ENCODE assay signal across 9 cellular contexts in genomic region chr17:41664587-41665565, GRCh38. TPM values are rescaled to one million over a fixed set of nuclear protein-coding genes. Genes with fewer than 3 reads are reported as not detected.
DNase-seq lines count a peak whose midpoint lies in the region; ATAC-seq and TF ChIP-seq lines count a peak whose summit lies in the region.
"Had no signal": no experiment of that assay in that cellular context is flagged by ENCODE, and none has a peak within 500 bp of the region (broad histone marks: within the 10 kb centered on the region; RNA-seq: fewer than 3 reads in every experiment).

No MANE protein-coding gene starts in this region.

- H3K4me1 ChIP-seq in DOHH2 (ENCODE audit: control insufficient read depth, low read length) = peaks cover 35% of the 10 kb centered on the region
- H3K4me1 ChIP-seq in SJCRH30 = 0 out of 2 replicates have a peak, but pooled peaks cover 2% of the 10 kb centered on the region
- H3K4me1 ChIP-seq in esophagus squamous epithelium = peaks cover 25 to 91% (median 34%) of the 10 kb centered on the region in 3 donors
- H3K4me1 ChIP-seq in rectal smooth muscle tissue (ENCODE audit: control insufficient read depth, insufficient read depth, low read length) = peaks cover 6% of the 10 kb centered on the region

- H3K4me3 ChIP-seq in DOHH2 (ENCODE audit: low read length) (peak overlapping the region; percentile 72), SJCRH30 (peak overlapping the region; percentile 47), esophagus squamous epithelium (peak overlapping the region; percentile 28 to 66 (median 50)), rectal smooth muscle tissue (ENCODE audit: low read length) (peak overlapping the region; percentile 77)

- no peaks in the 10 kb centered on the region for H3K9me2 ChIP-seq in DOHH2 (replicated peaks; ENCODE audit: control insufficient read depth, low read length)

- H3K9me3 ChIP-seq in DOHH2 (ENCODE audit: control insufficient read depth, insufficient read depth, low read length) = no peaks in the 10 kb centered on the region
- H3K9me3 ChIP-seq in SJCRH30 (replicated peaks) = no peaks in the 10 kb centered on the region
- H3K9me3 ChIP-seq in esophagus squamous epithelium = no peaks in the 10 kb centered on the region

- peak overlapping the region; percentile 80 for H3K9ac ChIP-seq in rectal smooth muscle tissue (ENCODE audit: low read length)

- H3K36me3 ChIP-seq in DOHH2 (ENCODE audit: control insufficient read depth, low read length) (no peaks in the 10 kb centered on the region), SJCRH30 (no peaks in the 10 kb centered on the region), esophagus squamous epithelium (no peaks in the 10 kb centered on the region), rectal smooth muscle tissue (ENCODE audit: control insufficient read depth, insufficient read depth, low read length) (no peaks in the 10 kb centered on the region)

- no peaks in the 10 kb centered on the region; the same call in 1 of the 2 replicates for H3F3A ChIP-seq in DOHH2 (ENCODE audit: control insufficient read depth, insufficient read depth)

- DNase-seq in SJCRH30 = no peak
- DNase-seq in esophagus squamous epithelium (lab: John Stamatoyannopoulos, UW) = no peak
- DNase-seq in SHP77 (lab: John Stamatoyannopoulos, UW) = no peak
- no peak for DNase-seq in superior temporal gyrus (ENCODE audit: extremely low spot score)
- no peak for DNase-seq in NCI-H146 (lab: John Stamatoyannopoulos, UW)

- intact Hi-C loops in esophagus squamous epithelium (cut with DNase I) = loop anchor here (5.0 to 10.0 kb wide), 2 partner anchors 118 to 860 kb away; no protein-coding TSS in a partner anchor

- peak overlapping the region; percentile 77 for H3K4me2 ChIP-seq in DOHH2 (ENCODE audit: low read length)

- TF ChIP-seq CTCF in DOHH2 (IDR thresholded peaks at IDR 0.05; ENCODE audit: low read depth, low read length, poor library complexity, severe bottlenecking) (no peak), esophagus squamous epithelium (IDR thresholded peaks at IDR 0.05) (no peak)

- H4K20me1 ChIP-seq in DOHH2 (ENCODE audit: control insufficient read depth, insufficient read depth, low read depth, low read length) = no peaks in the 10 kb centered on the region

- H3K79me2 ChIP-seq in DOHH2 (ENCODE audit: control insufficient read depth, low read length) = no peaks in the 10 kb centered on the region

- no peak for ATAC-seq in GM21723 (IDR thresholded peaks at IDR 0.05; ENCODE audit: unreplicated experiment)

- no peak for TF ChIP-seq POLR2A in esophagus squamous epithelium (IDR thresholded peaks at IDR 0.05)

- H3K27ac ChIP-seq in DOHH2 (ENCODE audit: low read depth, low read length) = no peak overlapping the region
- no peak overlapping the region for H3K27ac ChIP-seq in SJCRH30
- H3K27ac ChIP-seq in esophagus squamous epithelium = peak overlapping the region; percentile 93 to 98 (median 97)
- peak overlapping the region; percentile 88 for H3K27ac ChIP-seq in rectal smooth muscle tissue (ENCODE audit: low read depth, low read length)

- 21 to 48% methylated on average over 8 to 9 of the region's 15 CpGs for WGBS in esophagus squamous epithelium, 2 donors

- H3K27me3 ChIP-seq in DOHH2 (ENCODE audit: control insufficient read depth, low read length) (no peaks in the 10 kb centered on the region), SJCRH30 (no peaks in the 10 kb centered on the region), esophagus squamous epithelium (no peaks in the 10 kb centered on the region), rectal smooth muscle tissue (ENCODE audit: control insufficient read depth, insufficient read depth, low read length) (no peaks in the 10 kb centered on the region)

RNA-seq across cellular contexts. Expression of gene EIF1, which starts 23.8 kb away (rescaled TPM):
- 107 and 142 TPM in 2 replicates for total RNA-seq in SJCRH30 (2014; rRNA removed; shearing (Covaris generic))
- total RNA-seq in esophagus squamous epithelium = 100 to 1,000 TPM in 3 of 4 donors, 10 to 100 TPM in 1; 96.5 to 311 (median 223) TPM

RNA-seq across cellular contexts. Expression of gene KRT17, which starts 40.5 kb away (rescaled TPM):
- total RNA-seq in SJCRH30 (2014; rRNA removed; shearing (Covaris generic)) = 134 and 149 TPM in 2 replicates
- 1,000 to 10,000 TPM in 1 of 4 donors, 10 to 100 TPM in 3; 45.8 to 2,552 (median 75.7) TPM for total RNA-seq in esophagus squamous epithelium

RNA-seq across cellular contexts. Expression of gene GAST, which starts 47.3 kb away (rescaled TPM):
- not detected in 2 replicates for total RNA-seq in SJCRH30 (2014; rRNA removed; shearing (Covaris generic))
- total RNA-seq in esophagus squamous epithelium = not detected
- total RNA-seq: dermis microvascular lymphatic vessel endothelial cell had no signal

RNA-seq across cellular contexts. Expression of gene KRT16, which starts 52.3 kb away (rescaled TPM):
- total RNA-seq in SJCRH30 (2014; rRNA removed; shearing (Covaris generic)) = 0.08 TPM in 1 of 2 replicates, not detected in the other
- 1,000 to 10,000 TPM in 2 of 4 donors, 100 to 1,000 TPM in 2; 156 to 6,712 (median 1,275) TPM for total RNA-seq in esophagus squamous epithelium
- total RNA-seq: dermis microvascular lymphatic vessel endothelial cell had no signal

Comparison
In these comparisons a context has a peak if more than half of its experiments do, and no peak if none do; other contexts are left out.
1. H3K27ac ChIP-seq: peak in esophagus squamous epithelium (4 of 4) and rectal smooth muscle tissue (single experiment); none in DOHH2 (single experiment) and SJCRH30 (single experiment).
2. Peak in every context shown above with its lines, with median percentiles within 50 percentile points of each other: H3K4me3 ChIP-seq.